Comparison of ENCODE assay signal across 34 cellular contexts in the genomic region with DNA sequence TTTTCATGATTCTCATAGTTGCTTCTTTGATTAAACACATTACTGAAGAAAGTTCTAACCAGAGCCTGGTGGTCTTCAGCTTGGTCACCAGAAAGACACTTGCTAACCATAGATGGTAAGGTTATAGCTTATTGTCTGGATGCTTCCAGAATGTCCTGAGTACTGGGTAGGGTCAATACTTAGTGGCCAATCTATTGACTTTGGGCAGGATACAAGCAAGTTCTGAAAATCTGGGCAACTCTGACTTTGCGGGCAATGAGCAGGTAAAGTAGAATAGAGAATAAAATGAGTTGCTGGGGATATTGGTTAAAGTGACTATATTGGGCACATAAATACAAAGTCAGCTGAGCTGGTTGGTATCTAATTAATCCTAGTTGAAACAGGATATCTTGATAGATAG.
DNase-seq lines count a peak whose midpoint lies in the region; ATAC-seq, FAIRE-seq and TF ChIP-seq lines count a peak whose summit lies in the region.
"Had no signal": no experiment of that assay in that cellular context is flagged by ENCODE, and none has a peak within 500 bp of the region (broad histone marks: within the 10 kb centered on the region; RNA-seq: fewer than 3 reads in every experiment).

No MANE protein-coding gene starts in this region.

- DNase-seq in HepG2 (ENCODE audit: low spot score) (no peak), endothelial cell of umbilical vein (ENCODE audit: low read depth, low spot score) (no peak), left lobe of liver (ENCODE audit: low spot score) (no peak), right lobe of liver (no peak), OCI-M1 (lab: John Stamatoyannopoulos, UW) (no peak)
- DNase-seq: 8988T; ACHN; AML-193; BE2C; C1 segment of cervical spinal cord; Caco-2; Calu3; CD4-positive, alpha-beta memory T cell; CD4-positive, alpha-beta T cell; CD4-positive, CD25-positive, alpha-beta regulatory T cell; CD8-positive, alpha-beta memory T cell; CD8-positive, alpha-beta T cell; COR-L47; DMS 273 treated with DMSO at 0.1 percent for 48 hours; DMS153; DMS79; DMS79 treated with DMSO at 0.1 percent for 48 hours; DND-41; EL had no signal

- H3K27me3 ChIP-seq in liver (ENCODE audit: control insufficient read depth in 4 of 4, insufficient read depth in 4 of 4, low read length in 3 of 4) (no peaks in the 10 kb centered on the region), HepG2 (ENCODE audit: control insufficient read depth in 1 of 2, insufficient read depth in 2 of 2, low read length in 2 of 2) (no peaks in the 10 kb centered on the region), endothelial cell of umbilical vein (ENCODE audit: control insufficient read depth in 2 of 2, insufficient read depth in 2 of 2, low read length in 2 of 2) (no peaks in the 10 kb centered on the region), right lobe of liver (no peaks in the 10 kb centered on the region)
- H3K27me3 ChIP-seq: BE2C; BLaER1; BLaER1 treated with 17β-estradiol and CSF1 and Interleukin-3, amounts not matched to agents 10 nM and 100 nM had no signal

- no peak for TF ChIP-seq CTCF in liver (IDR thresholded peaks at IDR 0.05; ENCODE audit: low read depth, low read length, missing input control)
- TF ChIP-seq CTCF in HepG2 (CRISPR knock-in tag; IDR thresholded peaks at IDR 0.05), result no peak
- no peak for TF ChIP-seq CTCF in endothelial cell of umbilical vein (IDR thresholded peaks at IDR 0.05; ENCODE audit: extremely low read depth in 1 of 2, insufficient read depth in 1 of 2, low read depth in 1 of 2, low read length in 2 of 2)
- no peak for TF ChIP-seq CTCF in right lobe of liver (IDR thresholded peaks at IDR 0.05)

- peaks cover 0 to 30% (median 12%) of the 10 kb centered on the region in 4 donors for H3K36me3 ChIP-seq in liver (ENCODE audit: control insufficient read depth in 4 of 4, insufficient read depth in 3 of 4, low read depth in 1 of 4, low read length in 3 of 4)
- no peaks in the 10 kb centered on the region for H3K36me3 ChIP-seq in HepG2 (replicated peaks in 1 of 2; ENCODE audit: control insufficient read depth in 1 of 2, insufficient read depth in 2 of 2, low read length in 2 of 2)
- no peaks in the 10 kb centered on the region for H3K36me3 ChIP-seq in endothelial cell of umbilical vein (ENCODE audit: control insufficient read depth in 2 of 2, extremely low read depth in 1 of 2, insufficient read depth in 2 of 2, low read length in 2 of 2)
- peaks cover 0 to 4% (median 2%) of the 10 kb centered on the region in 4 donors for H3K36me3 ChIP-seq in right lobe of liver
- H3K36me3 ChIP-seq: BE2C; BLaER1; BLaER1 treated with 17β-estradiol and CSF1 and Interleukin-3, amounts not matched to agents 10 nM and 100 nM had no signal

- no TSS peak for BruUV-seq in HepG2 (replicated peaks; lab: Mats Ljungman, UMichigan)
- no TSS peak for BruUV-seq in endothelial cell of umbilical vein (replicated peaks; lab: Mats Ljungman, UMichigan)

- no peak for TF ChIP-seq POLR2A in HepG2 (IDR thresholded peaks at IDR 0.05; ENCODE audit: insufficient read depth in 1 of 2, low read depth in 2 of 2, low read length in 2 of 2)
- TF ChIP-seq POLR2A in endothelial cell of umbilical vein (IDR thresholded peaks at IDR 0.05; ENCODE audit: low read depth, low read length), result no peak
- TF ChIP-seq POLR2A in right lobe of liver (IDR thresholded peaks at IDR 0.05), result no peak

- dilution Hi-C loops in endothelial cell of umbilical vein (cut with MboI; ENCODE audit: extremely low pct_ligation_motif_present, low sequenced_read_pairs), result no loop called here

- H4K20me1 ChIP-seq in HepG2 (ENCODE audit: insufficient read depth, low read length) (no peaks in the 10 kb centered on the region), endothelial cell of umbilical vein (replicated peaks; ENCODE audit: control insufficient read depth, extremely low read depth, insufficient read depth, low read length) (no peaks in the 10 kb centered on the region)
- H4K20me1 ChIP-seq: BLaER1; BLaER1 treated with 17β-estradiol and CSF1 and Interleukin-3, amounts not matched to agents 10 nM and 100 nM had no signal

- H3K79me2 ChIP-seq in HepG2 (ENCODE audit: insufficient read depth, low read length) (no peaks in the 10 kb centered on the region), endothelial cell of umbilical vein (ENCODE audit: control insufficient read depth, insufficient read depth, low read length) (no peaks in the 10 kb centered on the region)

- no peak for TF ChIP-seq EP300 in HepG2 (IDR thresholded peaks at IDR 0.05; ENCODE audit: low read depth in 2 of 2, low read length in 2 of 2)
- no peak for TF ChIP-seq EP300 in HepG2 (CRISPR knock-in tag; IDR thresholded peaks at IDR 0.05; ENCODE audit: borderline replicate concordance)

- intact Hi-C loops in HepG2 (cut with micrococcal nuclease; ENCODE audit: unreplicated experiment) (no loop called here), endothelial cell of umbilical vein (cut with micrococcal nuclease) (no loop called here), right lobe of liver (cut with DNase I) (no loop called here)

- no peak overlapping the region for H2AFZ ChIP-seq in HepG2 (ENCODE audit: low read length)
- H2AFZ ChIP-seq in endothelial cell of umbilical vein (ENCODE audit: low read depth, low read length), result no peak overlapping the region

- in situ Hi-C loops in HepG2 (cut with HindIII; ENCODE audit: extremely low pct_ligation_motif_present, low pct_unique_long_range_greater_than_20kb), result no loop called here

- CTCF ChIA-PET in HepG2 (lab: Yijun Ruan, JAX; ENCODE audit: low intra/inter-chr PET ratio, low total read pairs) (no interaction called here), endothelial cell of umbilical vein (lab: Charles Lee) (interaction anchor here (0.9 kb wide), 1 partner anchor 12 kb away, joined by 3 read pairs; no protein-coding TSS in a partner anchor)

- WGBS in liver, result 59% methylated on average over 1 of the region's 1 CpG
- 97% methylated on average over 1 of the region's 1 CpG for WGBS in HepG2 (ENCODE audit: low lambda C conversion rate)
- 40% methylated on average over 1 of the region's 1 CpG for WGBS in right lobe of liver (ENCODE audit: insufficient coverage, low coverage, low lambda C conversion rate, missing lambda C conversion rate)

- no peak for TF ChIP-seq RAD21 in liver (IDR thresholded peaks at IDR 0.05)
- no peak for TF ChIP-seq RAD21 in HepG2 (CRISPR knock-in tag; IDR thresholded peaks at IDR 0.05)

- H3K4me1 ChIP-seq in liver (ENCODE audit: control insufficient read depth in 4 of 4, insufficient read depth in 4 of 4, low read length in 3 of 4) (no peaks in the 10 kb centered on the region), HepG2 (ENCODE audit: insufficient read depth, low read length) (no peaks in the 10 kb centered on the region), endothelial cell of umbilical vein (ENCODE audit: control insufficient read depth, extremely low read depth, insufficient read depth, low read length) (peaks cover 13% of the 10 kb centered on the region), right lobe of liver (peaks cover 0 to 7% (median 2%) of the 10 kb centered on the region in 4 donors)
- H3K4me1 ChIP-seq: A549; BE2C; BLaER1; BLaER1 treated with 17β-estradiol and CSF1 and Interleukin-3, amounts not matched to agents 10 nM and 100 nM; Caco-2 had no signal

- no peak overlapping the region for H3K27ac ChIP-seq in liver (ENCODE audit: low read depth in 1 of 2, low read length in 2 of 2)
- H3K27ac ChIP-seq in HepG2 (ENCODE audit: extremely low read length, insufficient read depth, low read length), result no peak overlapping the region
- H3K27ac ChIP-seq in endothelial cell of umbilical vein (ENCODE audit: insufficient read depth, low read depth, low read length), result no peak overlapping the region
- peak overlapping the region in 1 of 3 donors; percentile 10 for H3K27ac ChIP-seq in right lobe of liver
- H3K27ac ChIP-seq: 22Rv1; A549; BLaER1; BLaER1 treated with 17β-estradiol and CSF1 and Interleukin-3, amounts not matched to agents 10 nM and 100 nM; C4-2B had no signal

- POLR2A ChIA-PET in HepG2 (lab: Yijun Ruan, JAX) (no interaction called here), endothelial cell of umbilical vein (lab: Charles Lee) (no interaction called here)

- H3K4me3 ChIP-seq in liver (ENCODE audit: low read depth in 1 of 3, low read length in 3 of 3) (no peak overlapping the region), HepG2 (replicated peaks in 1 of 3; ENCODE audit: insufficient read depth in 1 of 3, low read depth in 2 of 3, low read length in 3 of 3) (no peak overlapping the region), endothelial cell of umbilical vein (replicated peaks in 1 of 3; ENCODE audit: insufficient read depth in 1 of 3, low read depth in 1 of 3, low read length in 3 of 3) (no peak overlapping the region), right lobe of liver (no peak overlapping the region)
- H3K4me3 ChIP-seq: A549; BLaER1; BLaER1 treated with 17β-estradiol and CSF1 and Interleukin-3, amounts not matched to agents 10 nM and 100 nM had no signal

- H3K9ac ChIP-seq in liver (ENCODE audit: low read depth in 1 of 2, low read length in 2 of 2) (no peak overlapping the region), HepG2 (ENCODE audit: insufficient read depth, low read depth, low read length) (no peak overlapping the region), endothelial cell of umbilical vein (replicated peaks; ENCODE audit: extremely low read depth, insufficient read depth, low read length) (no peak overlapping the region)
- H3K9ac ChIP-seq: BLaER1; BLaER1 treated with 17β-estradiol and CSF1 and Interleukin-3, amounts not matched to agents 10 nM and 100 nM had no signal

- no peak overlapping the region for H3K4me2 ChIP-seq in HepG2 (ENCODE audit: low read depth, low read length)
- peak overlapping the region; percentile 17 for H3K4me2 ChIP-seq in endothelial cell of umbilical vein (ENCODE audit: insufficient read depth, low read length)
- H3K4me2 ChIP-seq: A549; BLaER1; BLaER1 treated with 17β-estradiol and CSF1 and Interleukin-3, amounts not matched to agents 10 nM and 100 nM had no signal

- FAIRE-seq in HepG2 (lab: Jason Lieb, UNC) (no peak), endothelial cell of umbilical vein (lab: Jason Lieb, UNC) (no peak)
- FAIRE-seq: A204.1, A549, D721Med had no signal

- no peaks in the 10 kb centered on the region for H3K9me1 ChIP-seq in endothelial cell of umbilical vein (replicated peaks; ENCODE audit: control insufficient read depth, extremely low read depth, insufficient read depth, low read length)

- H3K9me3 ChIP-seq in liver (ENCODE audit: control insufficient read depth in 4 of 4, low read length in 3 of 4), result no peaks in the 10 kb centered on the region
- H3K9me3 ChIP-seq in HepG2 (ENCODE audit: low read length), result peaks cover 4% of the 10 kb centered on the region; the same call in 1 of the 2 replicates
- H3K9me3 ChIP-seq in endothelial cell of umbilical vein (replicated peaks; ENCODE audit: control insufficient read depth, insufficient read depth, low read length), result no peaks in the 10 kb centered on the region
- H3K9me3 ChIP-seq in right lobe of liver, result no peaks in the 10 kb centered on the region
- H3K9me3 ChIP-seq: A549, BE2C, Caco-2 had no signal

- ATAC-seq in HepG2, result no peak
- peak; percentile 67 for ATAC-seq in left lobe of liver
- peak in 3 of 4 donors; percentile 30 to 87 (median 53) for ATAC-seq in right lobe of liver
- no peak for ATAC-seq in GM18519 (IDR thresholded peaks at IDR 0.05; ENCODE audit: low FRiP score, unreplicated experiment)
- no peak for ATAC-seq in GM21786 (IDR thresholded peaks at IDR 0.05; ENCODE audit: unreplicated experiment)
- ATAC-seq: A549; CD8-positive, alpha-beta T cell had no signal

TF ChIP-seq in endothelial cell of umbilical vein, 7 proteins besides CTCF, POLR2A, EP300 and RAD21 (continues in another document):
- no peak for TF ChIP-seq FOS (IDR thresholded peaks at IDR 0.05; ENCODE audit: borderline replicate concordance, insufficient read depth, low read length)

Comparison
In these comparisons a context has a peak if more than half of its experiments do, and no peak if none do; other contexts are left out.
1. ATAC-seq: peak in left lobe of liver (single experiment) and right lobe of liver (3 of 4); none in HepG2 (single experiment), GM18519 (single experiment) and GM21786 (single experiment).